In genomic region chr2:98278074-98278473, GRCh38 we compare ENCODE assay signal across 24 cellular contexts.
DNase-seq lines count a peak whose midpoint lies in the region; ATAC-seq, FAIRE-seq and TF ChIP-seq lines count a peak whose summit lies in the region.
"Had no signal": no experiment of that assay in that cellular context is flagged by ENCODE, and none has a peak within 500 bp of the region (broad histone marks: within the 10 kb centered on the region; RNA-seq: fewer than 3 reads in every experiment).

No MANE protein-coding gene starts in this region.

- peaks cover 2% of the 10 kb centered on the region for H3K27me3 Mint-ChIP-seq in neural progenitor cell (ENCODE audit: insufficient read depth, low read depth)

- CTCF ChIA-PET in GM10248 (lab: Yijun Ruan, JAX), result no interaction called here

- peaks cover 42% of the 10 kb centered on the region for H3K4me1 Mint-ChIP-seq in neural progenitor cell
- H3K4me1 Mint-ChIP-seq: B cell; CD4-positive, CD25-positive, alpha-beta regulatory T cell had no signal

- no peaks in the 10 kb centered on the region for H3K36me3 Mint-ChIP-seq in neural progenitor cell
- H3K36me3 Mint-ChIP-seq: CD4-positive, CD25-positive, alpha-beta regulatory T cell; CD8-positive, alpha-beta T cell had no signal

- H3K9ac ChIP-seq in kidney (ENCODE audit: low read length in 2 of 2) (no peak overlapping the region), neural progenitor cell (no peak overlapping the region)
- H3K9ac ChIP-seq: BLaER1, GM23248 had no signal

- H3K4me1 ChIP-seq in kidney (ENCODE audit: control insufficient read depth in 1 of 2, insufficient read depth in 1 of 2, low read depth in 1 of 2, low read length in 2 of 2), result peaks cover 19 to 23% of the 10 kb centered on the region in 2 donors
- H3K4me1 ChIP-seq in neural progenitor cell, result peaks cover 10% of the 10 kb centered on the region
- no peaks in the 10 kb centered on the region for H3K4me1 ChIP-seq in upper lobe of right lung
- H3K4me1 ChIP-seq: BLaER1 had no signal

- TF ChIP-seq CTCF in GM10248 (IDR thresholded peaks at IDR 0.05; ENCODE audit: control extremely low read depth, extremely low read depth, low read depth, missing control alignments) (no peak), kidney (IDR thresholded peaks at IDR 0.05; ENCODE audit: borderline replicate concordance, extremely low read depth, insufficient read depth) (no peak), neural progenitor cell (IDR thresholded peaks at IDR 0.05) (no peak), upper lobe of right lung (IDR thresholded peaks at IDR 0.05) (no peak), coronary artery (IDR thresholded peaks at IDR 0.05) (no peak)

- no peak overlapping the region for H3K27ac ChIP-seq in kidney (ENCODE audit: low read depth in 2 of 2, low read length in 2 of 2)
- H3K27ac ChIP-seq in neural progenitor cell, result no peak overlapping the region
- H3K27ac ChIP-seq in upper lobe of right lung, result no peak overlapping the region
- H3K27ac ChIP-seq in coronary artery, result no peak overlapping the region
- H3K27ac ChIP-seq: 22Rv1, BLaER1, C4-2B, GM23248 had no signal

- no peak overlapping the region for H3K4me3 Mint-ChIP-seq in neural progenitor cell
- H3K4me3 Mint-ChIP-seq: B cell; CD4-positive, CD25-positive, alpha-beta regulatory T cell; CD8-positive, alpha-beta T cell had no signal

- no peak overlapping the region for H3K4me3 ChIP-seq in kidney (ENCODE audit: low read length in 2 of 2)
- H3K4me3 ChIP-seq in neural progenitor cell, result no peak overlapping the region
- no peak overlapping the region for H3K4me3 ChIP-seq in upper lobe of right lung
- no peak overlapping the region for H3K4me3 ChIP-seq in coronary artery
- H3K4me3 ChIP-seq: BLaER1, GM12878, GM23248 had no signal

- H3K9me3 Mint-ChIP-seq in neural progenitor cell, result peaks cover 2% of the 10 kb centered on the region
- H3K9me3 Mint-ChIP-seq: CD4-positive, CD25-positive, alpha-beta regulatory T cell; CD8-positive, alpha-beta T cell had no signal

- H4K20me1 ChIP-seq in neural progenitor cell (ENCODE audit: low read depth), result no peaks in the 10 kb centered on the region
- H4K20me1 ChIP-seq: BLaER1 had no signal

- H3K27ac Mint-ChIP-seq in neural progenitor cell, result peak overlapping the region; percentile 68
- H3K27ac Mint-ChIP-seq: B cell; CD8-positive, alpha-beta T cell had no signal

- H3K36me3 ChIP-seq in kidney (ENCODE audit: control insufficient read depth in 1 of 2, insufficient read depth in 2 of 2, low read length in 2 of 2) (no peaks in the 10 kb centered on the region), neural progenitor cell (no peaks in the 10 kb centered on the region), upper lobe of right lung (no peaks in the 10 kb centered on the region)
- H3K36me3 ChIP-seq: BLaER1 had no signal

- H3K9me3 ChIP-seq in kidney (ENCODE audit: control insufficient read depth in 1 of 2, low read length in 2 of 2), result no peaks in the 10 kb centered on the region
- no peaks in the 10 kb centered on the region for H3K9me3 ChIP-seq in neural progenitor cell (ENCODE audit: low read depth)
- no peaks in the 10 kb centered on the region for H3K9me3 ChIP-seq in upper lobe of right lung
- H3K9me3 ChIP-seq: BLaER1, Caco-2 had no signal

- no peak for FAIRE-seq in kidney (lab: Jason Lieb, UNC)
- FAIRE-seq: A204.1, G401.6, GM12878, GM19239, H1 had no signal

- H2AFZ ChIP-seq in neural progenitor cell (replicated peaks), result no peak overlapping the region
- H2AFZ ChIP-seq: GM23248 had no signal

- H3K27me3 ChIP-seq in neural progenitor cell (no peaks in the 10 kb centered on the region), upper lobe of right lung (no peaks in the 10 kb centered on the region)
- H3K27me3 ChIP-seq: BLaER1 had no signal

- no peaks in the 10 kb centered on the region for H3F3A ChIP-seq in neural progenitor cell (ENCODE audit: low read depth)

- H3K79me2 ChIP-seq in neural progenitor cell (ENCODE audit: low read depth), result no peaks in the 10 kb centered on the region

- intact Hi-C loops in kidney (cut with DNase I), result no loop called here
- intact Hi-C loops in upper lobe of right lung (cut with DNase I), result no loop called here

- peak; percentile 1 for DNase-seq in GM10248 (ENCODE audit: extremely low spot score)
- DNase-seq in kidney, result peak; percentile 57
- DNase-seq in neural progenitor cell (ENCODE audit: low spot score), result no peak
- no peak for DNase-seq in upper lobe of right lung
- no peak for DNase-seq in dermis blood vessel endothelial cell
- no peak for DNase-seq in coronary artery (ENCODE audit: low spot score)
- DNase-seq in T1000 (lab: John Stamatoyannopoulos, UW), result no peak
- DNase-seq: Caco-2; CD4-positive, CD25-positive, alpha-beta regulatory T cell; CD8-positive, alpha-beta T cell; DMS153; DND-41; GM23248; H7; HCEC 1CT had no signal

- POLR2A ChIA-PET in GM10248 (lab: Yijun Ruan, JAX), result no interaction called here

- peak; percentile 10 for ATAC-seq in upper lobe of right lung
- ATAC-seq: CD8-positive, alpha-beta T cell; GM12878 had no signal

- no peak overlapping the region for H3K4me2 ChIP-seq in neural progenitor cell
- H3K4me2 ChIP-seq: BLaER1 had no signal

Comparison
In these comparisons a context has a peak if more than half of its experiments do, and no peak if none do; other contexts are left out.
1. DNase-seq: peak in GM10248 (single experiment) and kidney (single experiment); none in neural progenitor cell (single experiment), upper lobe of right lung (single experiment), dermis blood vessel endothelial cell (single experiment), coronary artery (single experiment) and T1000 (single experiment).